8 cellular contexts compared by ENCODE assay signal in genomic region chr13:76885203-76886004, GRCh38. TPM values are rescaled to one million over a fixed set of nuclear protein-coding genes. Genes with fewer than 3 reads are reported as not detected.
DNase-seq lines count a peak whose midpoint lies in the region; ATAC-seq and TF ChIP-seq lines count a peak whose summit lies in the region.

No MANE protein-coding gene starts in this region.

- no peaks in the 10 kb centered on the region for H3K9me3 ChIP-seq in HUES48 (ENCODE audit: control insufficient read depth, insufficient read depth, low read length)
- no peaks in the 10 kb centered on the region for H3K9me3 ChIP-seq in SK-N-SH
- H3K9me3 ChIP-seq in aorta (ENCODE audit: control insufficient read depth, low read length) = no peaks in the 10 kb centered on the region

- POLR2A ChIA-PET in SK-N-SH (lab: Yijun Ruan, JAX) = interaction anchor here (1.4 to 1.6 kb wide), 2 partner anchors 10 to 37 kb away, joined by 3 to 5 read pairs; no protein-coding TSS in a partner anchor

- TF ChIP-seq RAD21 in SK-N-SH (IDR thresholded peaks at IDR 0.05; ENCODE audit: low read length) = peak; percentile 70

- H3K4me3 ChIP-seq in HUES48 (ENCODE audit: low read depth, low read length) (peak overlapping the region; percentile 65), SK-N-SH (ENCODE audit: low read depth in 2 of 2, low read length in 1 of 2) (peak overlapping the region; percentile 67 to 70), aorta (ENCODE audit: low read length in 2 of 2) (peak overlapping the region; percentile 58 to 60)

- CTCF ChIA-PET in SK-N-SH (lab: Yijun Ruan, JAX) = interaction anchor here (0.6 to 7.8 kb wide), 45 partner anchors 9 to 1197 kb away, joined by 3 to 49 read pairs (median 4); no protein-coding TSS in a partner anchor

- H3K4me1 ChIP-seq in HUES48 (ENCODE audit: control insufficient read depth, insufficient read depth, low read length) (peaks cover 7% of the 10 kb centered on the region; the same call in 1 of the 2 replicates), SK-N-SH (ENCODE audit: control insufficient read depth in 1 of 2, insufficient read depth in 2 of 2, low read depth in 1 of 2, low read length in 1 of 2) (peaks cover 0 to 13% of the 10 kb centered on the region in 2 experiments; a peak in 2 of 4 replicates), aorta (ENCODE audit: control insufficient read depth in 1 of 2, insufficient read depth in 2 of 2, low read length in 2 of 2) (no peaks in the 10 kb centered on the region)

- H3K9me2 ChIP-seq in SK-N-SH = no peaks in the 10 kb centered on the region

- peak overlapping the region; percentile 91 for H3K4me2 ChIP-seq in SK-N-SH

- 2% methylated on average over 26 of the region's 94 CpGs for WGBS in SK-N-SH (ENCODE audit: low lambda C conversion rate)
- 0% methylated on average over 73 to 94 of the region's 94 CpGs for WGBS in aorta, 2 donors

- H3K27me3 ChIP-seq in HUES48 (ENCODE audit: control insufficient read depth, insufficient read depth, low read length) (peaks cover 68% of the 10 kb centered on the region), SK-N-SH (ENCODE audit: insufficient read depth) (no peaks in the 10 kb centered on the region), aorta (ENCODE audit: control insufficient read depth in 1 of 2, insufficient read depth in 2 of 2, low read length in 1 of 2) (no peaks in the 10 kb centered on the region)

- H2AFZ ChIP-seq in SK-N-SH (ENCODE audit: low read depth) = peak overlapping the region; percentile 85

- no peaks in the 10 kb centered on the region for H4K20me1 ChIP-seq in SK-N-SH (ENCODE audit: insufficient read depth)

- TF ChIP-seq EP300 in SK-N-SH (IDR thresholded peaks at IDR 0.05; ENCODE audit: borderline replicate concordance in 1 of 2, low read depth in 1 of 2, low read length in 1 of 2) = no peak

- intact Hi-C loops in cardiac septum (cut with DNase I) (loop anchor here (2.0 to 5.0 kb wide), 2 partner anchors 53 to 63 kb away; no protein-coding TSS in a partner anchor), posterior vena cava (cut with DNase I) (loop anchor here in 1 of 2 donors (10.0 kb wide), 2 partner anchors 61 to 401 kb away; no protein-coding TSS in a partner anchor), aorta (cut with DNase I) (loop anchor here in 1 of 2 donors (5.0 to 10.0 kb wide), 4 partner anchors 58 to 403 kb away; no protein-coding TSS in a partner anchor)

- H3K27ac ChIP-seq in HUES48 (ENCODE audit: low read depth, low read length) (no peak overlapping the region), SK-N-SH (ENCODE audit: low read depth in 2 of 2, low read length in 1 of 2) (peak overlapping the region in 1 of 2 experiments; percentile 58; a peak in 2 of 4 replicates), aorta (ENCODE audit: low read depth in 1 of 2, low read length in 2 of 2) (peak overlapping the region; percentile 15 to 73)

- H3K9ac ChIP-seq in HUES48 (ENCODE audit: low read depth, low read length) (no peak overlapping the region), SK-N-SH (peak overlapping the region; percentile 46; the same call in 1 of the 2 replicates)

- peak; percentile 73 for DNase-seq in DMS53 (lab: John Stamatoyannopoulos, UW)
- DNase-seq in SK-N-SH = peak; percentile 81
- DNase-seq in activated naive CD8-positive, alpha-beta T cell treated with anti-CD3 and anti-CD28 coated beads, Interleukin-2, amount 50 U/mL, for 16 hours (ENCODE audit: low read depth, low spot score) = peak; percentile 3
- DNase-seq in cardiac septum (ENCODE audit: low spot score) = peak; percentile 93
- peak; percentile 93 for DNase-seq in posterior vena cava (ENCODE audit: low spot score)
- peak; percentile 85 to 90 for DNase-seq in aorta

- ATAC-seq in GM21390 (IDR thresholded peaks at IDR 0.05; ENCODE audit: unreplicated experiment) = peak; percentile 48
- ATAC-seq in aorta (ENCODE audit: low FRiP score) = peak; percentile 72

- peak; percentile 50 for TF ChIP-seq CTCF in SK-N-SH (IDR thresholded peaks at IDR 0.05)

- H3K79me2 ChIP-seq in SK-N-SH (ENCODE audit: insufficient read depth) = peaks cover 6% of the 10 kb centered on the region; the same call in 1 of the 2 replicates

- peaks cover 6% of the 10 kb centered on the region for H3F3A ChIP-seq in SK-N-SH (replicated peaks; ENCODE audit: insufficient read depth)

- H3K36me3 ChIP-seq in HUES48 (ENCODE audit: control insufficient read depth, insufficient read depth, low read length) (no peaks in the 10 kb centered on the region), SK-N-SH (replicated peaks in 1 of 2; ENCODE audit: control insufficient read depth in 1 of 2, insufficient read depth in 2 of 2, low read length in 1 of 2) (no peaks in the 10 kb centered on the region), aorta (ENCODE audit: control insufficient read depth in 1 of 2, insufficient read depth in 2 of 2, low read length in 1 of 2) (no peaks in the 10 kb centered on the region)

TF ChIP-seq in SK-N-SH, 30 proteins besides CTCF, POLR2A, EP300 and RAD21:
- TF ChIP-seq GABPA (IDR thresholded peaks at IDR 0.05; ENCODE audit: low read depth) = no peak
- no peak for TF ChIP-seq FOXJ3 (CRISPR knock-in tag; IDR thresholded peaks at IDR 0.05)
- no peak for TF ChIP-seq NFIC (IDR thresholded peaks at IDR 0.05; ENCODE audit: borderline replicate concordance)
- no peak for TF ChIP-seq JUND (IDR thresholded peaks at IDR 0.05)
- TF ChIP-seq TAF1 (IDR thresholded peaks at IDR 0.05; ENCODE audit: borderline replicate concordance, low read depth, low read length) = no peak
- no peak for TF ChIP-seq POLR2AphosphoS5 (IDR thresholded peaks at IDR 0.05; ENCODE audit: low read depth, low read length)
- TF ChIP-seq TEAD4 (IDR thresholded peaks at IDR 0.05; ENCODE audit: borderline replicate concordance, insufficient read depth) = no peak
- no peak for TF ChIP-seq RXRA (IDR thresholded peaks at IDR 0.05; ENCODE audit: borderline replicate concordance, low read depth)
- no peak for TF ChIP-seq GATA2 (CRISPR knock-in tag; IDR thresholded peaks at IDR 0.05)
- TF ChIP-seq MAX (IDR thresholded peaks at IDR 0.05; ENCODE audit: low read depth) = peak; percentile 79
- no peak for TF ChIP-seq TCF12 (IDR thresholded peaks at IDR 0.05)
- no peak for TF ChIP-seq FOXM1 (IDR thresholded peaks at IDR 0.05; ENCODE audit: low read depth)
- no peak for TF ChIP-seq FOSL2 (IDR thresholded peaks at IDR 0.05; ENCODE audit: borderline replicate concordance, low read depth)
- TF ChIP-seq, protein P1, sequence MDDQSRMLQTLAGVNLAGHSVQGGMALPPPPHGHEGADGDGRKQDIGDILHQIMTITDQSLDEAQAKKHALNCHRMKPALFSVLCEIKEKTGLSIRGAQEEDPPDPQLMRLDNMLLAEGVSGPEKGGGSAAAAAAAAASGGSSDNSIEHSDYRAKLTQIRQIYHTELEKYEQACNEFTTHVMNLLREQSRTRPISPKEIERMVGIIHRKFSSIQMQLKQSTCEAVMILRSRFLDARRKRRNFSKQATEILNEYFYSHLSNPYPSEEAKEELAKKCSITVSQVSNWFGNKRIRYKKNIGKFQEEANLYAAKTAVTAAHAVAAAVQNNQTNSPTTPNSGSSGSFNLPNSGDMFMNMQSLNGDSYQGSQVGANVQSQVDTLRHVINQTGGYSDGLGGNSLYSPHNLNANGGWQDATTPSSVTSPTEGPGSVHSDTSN (IDR thresholded peaks at IDR 0.05) = no peak
- peak; percentile 64 for TF ChIP-seq SMC3 (IDR thresholded peaks at IDR 0.05; ENCODE audit: low read depth, low read length)
- TF ChIP-seq MXI1 (IDR thresholded peaks at IDR 0.05; ENCODE audit: low read depth, low read length) = peak; percentile 60; the same call in 1 of the 2 replicates
- TF ChIP-seq, protein P2, sequence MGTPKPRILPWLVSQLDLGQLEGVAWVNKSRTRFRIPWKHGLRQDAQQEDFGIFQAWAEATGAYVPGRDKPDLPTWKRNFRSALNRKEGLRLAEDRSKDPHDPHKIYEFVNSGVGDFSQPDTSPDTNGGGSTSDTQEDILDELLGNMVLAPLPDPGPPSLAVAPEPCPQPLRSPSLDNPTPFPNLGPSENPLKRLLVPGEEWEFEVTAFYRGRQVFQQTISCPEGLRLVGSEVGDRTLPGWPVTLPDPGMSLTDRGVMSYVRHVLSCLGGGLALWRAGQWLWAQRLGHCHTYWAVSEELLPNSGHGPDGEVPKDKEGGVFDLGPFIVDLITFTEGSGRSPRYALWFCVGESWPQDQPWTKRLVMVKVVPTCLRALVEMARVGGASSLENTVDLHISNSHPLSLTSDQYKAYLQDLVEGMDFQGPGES (IDR thresholded peaks at IDR 0.05; ENCODE audit: low read depth, low read length) = no peak
- TF ChIP-seq NRF1 (IDR thresholded peaks at IDR 0.05; ENCODE audit: low read depth, low read length) = 0 out of 2 replicates have a peak, but pooled peaks have one; percentile 17
- TF ChIP-seq, protein P3, sequence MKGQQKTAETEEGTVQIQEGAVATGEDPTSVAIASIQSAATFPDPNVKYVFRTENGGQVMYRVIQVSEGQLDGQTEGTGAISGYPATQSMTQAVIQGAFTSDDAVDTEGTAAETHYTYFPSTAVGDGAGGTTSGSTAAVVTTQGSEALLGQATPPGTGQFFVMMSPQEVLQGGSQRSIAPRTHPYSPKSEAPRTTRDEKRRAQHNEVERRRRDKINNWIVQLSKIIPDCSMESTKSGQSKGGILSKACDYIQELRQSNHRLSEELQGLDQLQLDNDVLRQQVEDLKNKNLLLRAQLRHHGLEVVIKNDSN (IDR thresholded peaks at IDR 0.05; ENCODE audit: borderline replicate concordance, low read depth) = no peak

RNA-seq across cellular contexts. Expression of gene KCTD12, which starts 0.8 kb away (rescaled TPM):
- polyA plus RNA-seq in SK-N-SH (2012; rRNA removed) = 0.93 and 1.0 TPM in 2 replicates
- polyA plus RNA-seq in SK-N-SH (2012; cell fraction: cytosol; rRNA removed) = 1.7 TPM in 2 replicates
- polyA plus RNA-seq in SK-N-SH (2012; cell fraction: nucleus; rRNA removed) = 0.40 and 0.61 TPM in 2 replicates
- 34.9 TPM for total RNA-seq in cardiac septum
- 100 to 1,000 TPM; 103 to 112 TPM for total RNA-seq in posterior vena cava
- total RNA-seq in aorta = 100 to 1,000 TPM in 1 of 2 donors, 10 to 100 TPM in 1; 98.7 to 137 TPM
- 10 to 100 TPM; 20.8 to 35.6 TPM for polyA plus RNA-seq in aorta

Comparison
In these comparisons a context has a peak if more than half of its experiments do, and no peak if none do; other contexts are left out.
1. DNase-seq: peak in every context shown above with its lines; median percentile 93 in cardiac septum; 93 in posterior vena cava; 88 in aorta; 81 in SK-N-SH; 73 in DMS53; 3 in activated naive CD8-positive, alpha-beta T cell treated with anti-CD3 and anti-CD28 coated beads, Interleukin-2, amount 50 U/mL, for 16 hours.